In genomic region chr14:51041117-51041531, GRCh38 we compare ENCODE assay signal across 23 cellular contexts. TPM values are rescaled to one million over a fixed set of nuclear protein-coding genes. Genes with fewer than 3 reads are reported as not detected.
DNase-seq lines count a peak whose midpoint lies in the region; ATAC-seq, FAIRE-seq and TF ChIP-seq lines count a peak whose summit lies in the region.
"Had no signal": no experiment of that assay in that cellular context is flagged by ENCODE, and none has a peak within 500 bp of the region (broad histone marks: within the 10 kb centered on the region; RNA-seq: fewer than 3 reads in every experiment).

No MANE protein-coding gene starts in this region.

- no peaks in the 10 kb centered on the region for H3K36me3 Mint-ChIP-seq in astrocyte (ENCODE audit: low read depth, unreplicated experiment)
- no peaks in the 10 kb centered on the region for H3K36me3 Mint-ChIP-seq in progenitor cell of endocrine pancreas (ENCODE audit: insufficient read depth)

- H3K27me3 ChIP-seq in H7 (ENCODE audit: control insufficient read depth, insufficient read depth, low read length) (no peaks in the 10 kb centered on the region), astrocyte (ENCODE audit: insufficient read depth, low read length) (peaks cover 2% of the 10 kb centered on the region)
- H3K27me3 ChIP-seq: BLaER1 treated with 17β-estradiol and CSF1 and Interleukin-3, amounts not matched to agents 10 nM and 100 nM; MG63 had no signal

- no peak for FAIRE-seq in astrocyte (lab: Jason Lieb, UNC)
- FAIRE-seq: G401.6 had no signal

- no peak overlapping the region for H3K27ac ChIP-seq in astrocyte (ENCODE audit: low read depth, low read length)
- H3K27ac ChIP-seq: BLaER1 treated with 17β-estradiol and CSF1 and Interleukin-3, amounts not matched to agents 10 nM and 100 nM had no signal

- no peak overlapping the region for H3K4me3 ChIP-seq in H7 (ENCODE audit: insufficient read depth, low read depth, low read length)
- H3K4me3 ChIP-seq in astrocyte (ENCODE audit: insufficient read depth, low read depth, low read length): no peak overlapping the region
- H3K4me3 ChIP-seq: BLaER1 treated with 17β-estradiol and CSF1 and Interleukin-3, amounts not matched to agents 10 nM and 100 nM; MG63 had no signal

- H3K27ac Mint-ChIP-seq in astrocyte (ENCODE audit: unreplicated experiment): no peak overlapping the region
- no peak overlapping the region for H3K27ac Mint-ChIP-seq in progenitor cell of endocrine pancreas

- H3K4me1 ChIP-seq in astrocyte (ENCODE audit: insufficient read depth, low read length): no peaks in the 10 kb centered on the region

- ATAC-seq in Right ventricle myocardium inferior: no peak

- no peaks in the 10 kb centered on the region for H4K20me1 ChIP-seq in astrocyte (ENCODE audit: insufficient read depth, low read length)
- H4K20me1 ChIP-seq: BLaER1 treated with 17β-estradiol and CSF1 and Interleukin-3, amounts not matched to agents 10 nM and 100 nM had no signal

- H3K79me2 ChIP-seq in astrocyte (ENCODE audit: insufficient read depth, low read length): no peaks in the 10 kb centered on the region

- peaks cover 2% of the 10 kb centered on the region for H3K27me3 Mint-ChIP-seq in astrocyte (ENCODE audit: low read depth, unreplicated experiment)
- H3K27me3 Mint-ChIP-seq in progenitor cell of endocrine pancreas: peaks cover 5% of the 10 kb centered on the region

- DNase-seq in H7 (peak; percentile 13), astrocyte (ENCODE audit: low read depth) (no peak), head of caudate nucleus (peak in 25 of 42 donors; percentile 20 to 72 (median 44)), superior temporal gyrus (ENCODE audit: extremely low spot score) (peak; percentile 57), progenitor cell of endocrine pancreas (ENCODE audit: low spot score, unreplicated experiment) (no peak), Right ventricle myocardium inferior (ENCODE audit: missing footprints) (no peak), SW480 (ENCODE audit: low spot score) (no peak)
- DNase-seq: DMS79 treated with DMSO at 0.1 percent for 48 hours, H9, IMR-90, Kasumi-1, MG63, NCI-H1092, NCI-H1436 treated with DMSO at 0.1 percent for 48 hours, NCI-H2029, NCI-H2171 treated with DMSO at 0.1 percent for 48 hours, NCI-H748 treated with DMSO at 0.1 percent for 48 hours, OCI-M1, SHP77 treated with DMSO at 0.1 percent for 48 hours, SK-N-SH had no signal

- no peaks in the 10 kb centered on the region for H3K9me3 ChIP-seq in astrocyte (ENCODE audit: insufficient read depth, low read depth, low read length)
- H3K9me3 ChIP-seq: BLaER1 treated with 17β-estradiol and CSF1 and Interleukin-3, amounts not matched to agents 10 nM and 100 nM; MG63; SK-N-SH had no signal

- H3K9me3 Mint-ChIP-seq in astrocyte (ENCODE audit: unreplicated experiment): no peaks in the 10 kb centered on the region
- H3K9me3 Mint-ChIP-seq in progenitor cell of endocrine pancreas (ENCODE audit: low read depth): no peaks in the 10 kb centered on the region
- H3K9me3 Mint-ChIP-seq: H9 had no signal

- H2AFZ ChIP-seq in astrocyte (ENCODE audit: low read depth, low read length): peak overlapping the region; percentile 16

- no peaks in the 10 kb centered on the region for H3K36me3 ChIP-seq in H7 (replicated peaks; ENCODE audit: control insufficient read depth, insufficient read depth, low read length)
- H3K36me3 ChIP-seq in astrocyte (ENCODE audit: insufficient read depth, low read length): no peaks in the 10 kb centered on the region
- H3K36me3 ChIP-seq: BLaER1 treated with 17β-estradiol and CSF1 and Interleukin-3, amounts not matched to agents 10 nM and 100 nM; MG63 had no signal

- TF ChIP-seq CTCF in astrocyte (IDR thresholded peaks at IDR 0.05; ENCODE audit: insufficient read depth, low read depth, low read length): no peak
- no peak for TF ChIP-seq CTCF in progenitor cell of endocrine pancreas (IDR thresholded peaks at IDR 0.05; ENCODE audit: unreplicated experiment)

- no peak overlapping the region for H3K9ac ChIP-seq in astrocyte (ENCODE audit: low read length)
- H3K9ac ChIP-seq: BLaER1 treated with 17β-estradiol and CSF1 and Interleukin-3, amounts not matched to agents 10 nM and 100 nM; SK-N-SH had no signal

- H3K4me3 Mint-ChIP-seq in astrocyte (ENCODE audit: unreplicated experiment): no peak overlapping the region
- no peak overlapping the region for H3K4me3 Mint-ChIP-seq in progenitor cell of endocrine pancreas (ENCODE audit: low read depth)
- H3K4me3 Mint-ChIP-seq: H9 had no signal

- H3K4me2 ChIP-seq in astrocyte (ENCODE audit: low read length): no peak overlapping the region
- H3K4me2 ChIP-seq: BLaER1 treated with 17β-estradiol and CSF1 and Interleukin-3, amounts not matched to agents 10 nM and 100 nM; SK-N-SH had no signal

- intact Hi-C loops in head of caudate nucleus (cut with DNase I) (no loop called here), Right ventricle myocardium inferior (cut with DNase I) (no loop called here)

- H3K4me1 Mint-ChIP-seq in astrocyte (ENCODE audit: low read depth, unreplicated experiment): peaks cover 5% of the 10 kb centered on the region
- no peaks in the 10 kb centered on the region for H3K4me1 Mint-ChIP-seq in progenitor cell of endocrine pancreas (ENCODE audit: low read depth)

RNA-seq across cellular contexts. Expression of gene TRIM9, which starts 53.8 kb away (rescaled TPM):
- 0.70 and 0.73 TPM in 2 replicates for total RNA-seq in H7 (2014; rRNA removed; shearing (Covaris generic))
- total RNA-seq in astrocyte (4.7 and 5.7 TPM in 2 replicates), progenitor cell of endocrine pancreas (1.7 and 2.6 TPM in 2 replicates), Right ventricle myocardium inferior (0.62 TPM)
- total RNA-seq: HT-29 had no signal

Comparison
In these comparisons a context has a peak if more than half of its experiments do, and no peak if none do; other contexts are left out.
1. DNase-seq: peak in H7 (single experiment), head of caudate nucleus (25 of 42) and superior temporal gyrus (single experiment); none in astrocyte (single experiment), progenitor cell of endocrine pancreas (single experiment), Right ventricle myocardium inferior (single experiment) and SW480 (single experiment).